Comparison of ENCODE assay signal across 19 cellular contexts in genomic region chr2:177998006-177998405, GRCh38.
DNase-seq lines count a peak whose midpoint lies in the region; ATAC-seq and TF ChIP-seq lines count a peak whose summit lies in the region.
"Had no signal": no experiment of that assay in that cellular context is flagged by ENCODE, and none has a peak within 500 bp of the region (broad histone marks: within the 10 kb centered on the region; RNA-seq: fewer than 3 reads in every experiment).

No MANE protein-coding gene starts in this region.

- no peak overlapping the region for H3K23ac ChIP-seq in mesenchymal stem cell (ENCODE audit: low read length in 2 of 2)

- no peak overlapping the region for H2AK5ac ChIP-seq in mesenchymal stem cell (ENCODE audit: low read length, severe bottlenecking)

- H3K79me1 ChIP-seq in mesenchymal stem cell (replicated peaks; ENCODE audit: low read length, poor library complexity, severe bottlenecking), result no peaks in the 10 kb centered on the region

- H3K4ac ChIP-seq in mesenchymal stem cell (ENCODE audit: low read depth in 1 of 2, low read length in 2 of 2), result no peak overlapping the region

- no peak for TF ChIP-seq CTCF in AG09309 (IDR thresholded peaks at IDR 0.05; ENCODE audit: control insufficient read depth, insufficient read depth, low read depth, low read length, missing control alignments)
- TF ChIP-seq CTCF in choroid plexus epithelial cell (conservative IDR thresholded peaks at IDR 0.05; ENCODE audit: low read depth, low read length), result no peak
- no peak for TF ChIP-seq CTCF in Caco-2 (IDR thresholded peaks at IDR 0.05; ENCODE audit: insufficient read depth in 1 of 2, low read depth in 1 of 2, low read length in 1 of 2, severe bottlenecking in 1 of 2, unreplicated experiment in 1 of 2)
- TF ChIP-seq CTCF in heart left ventricle (IDR thresholded peaks at IDR 0.05), result no peak

- H3K27me3 Mint-ChIP-seq in Caco-2 (ENCODE audit: insufficient read depth, unreplicated experiment), result peaks cover 12% of the 10 kb centered on the region
- peaks cover 7 to 18% of the 10 kb centered on the region in 2 donors for H3K27me3 Mint-ChIP-seq in effector memory CD8-positive, alpha-beta T cell

- H3K27me3 ChIP-seq in mesenchymal stem cell (ENCODE audit: control insufficient read depth in 1 of 2, insufficient read depth in 1 of 2, low read length in 2 of 2) (no peaks in the 10 kb centered on the region), Caco-2 (replicated peaks; ENCODE audit: control insufficient read depth, insufficient read depth, low read length) (no peaks in the 10 kb centered on the region), heart left ventricle (no peaks in the 10 kb centered on the region)
- H3K27me3 ChIP-seq: adrenal gland, thyroid gland had no signal

- 0% methylated on average over 1 of the region's 2 CpGs for WGBS in mesenchymal stem cell
- WGBS in heart left ventricle, 4 donors, result 55 to 76% (median 67%) methylated on average over 2 of the region's 2 CpGs

- DNase-seq in AG09309 (ENCODE audit: low read depth), result peak; percentile 60
- DNase-seq in M059J (ENCODE audit: low read depth), result peak; percentile 73
- DNase-seq in choroid plexus epithelial cell (ENCODE audit: low read depth), result peak; percentile 23
- peak; percentile 84 for DNase-seq in mesenchymal stem cell
- DNase-seq in Caco-2, result no peak
- no peak for DNase-seq in heart left ventricle
- DNase-seq in activated T-cell treated with anti-CD3 and anti-CD28 coated beads for 4 hours, result no peak
- no peak for DNase-seq in effector memory CD8-positive, alpha-beta T cell
- DNase-seq: activated T-cell treated with anti-CD3 and anti-CD28 coated beads, Interleukin-2, amount 50 U/mL, for 72 hours; adrenal gland; lower lobe of right lung; NCI-H1105; nephron progenitor cell; stimulated activated CD4-positive, alpha-beta T cell treated with anti-CD3 and anti-CD28 coated beads, Interleukin-2, amount 100 ng/mL, for 48 hours; stimulated activated CD8-positive, alpha-beta memory T cell treated with anti-CD3 and anti-CD28 coated beads, Interleukin-4, amount 100 ng/mL, for 48 hours; T1000; thyroid gland had no signal

- H3K4me2 ChIP-seq in mesenchymal stem cell (ENCODE audit: low read length, poor library complexity, severe bottlenecking), result no peak overlapping the region

- no peak overlapping the region for H4K91ac ChIP-seq in mesenchymal stem cell (ENCODE audit: low read length)

- CTCF ChIA-PET in Caco-2 (lab: Charles Lee), result no interaction called here

- H3K27ac Mint-ChIP-seq in Caco-2 (ENCODE audit: unreplicated experiment), result no peak overlapping the region
- H3K27ac Mint-ChIP-seq in effector memory CD8-positive, alpha-beta T cell, result no peak overlapping the region
- H3K27ac Mint-ChIP-seq: activated T-cell treated with anti-CD3 and anti-CD28 coated beads, Interleukin-2, amount 50 U/mL, for 72 hours; B cell; nephron progenitor cell had no signal

- H3K4me1 ChIP-seq in mesenchymal stem cell (ENCODE audit: control insufficient read depth, insufficient read depth, low read depth, low read length) (peaks cover 3% of the 10 kb centered on the region), Caco-2 (no peaks in the 10 kb centered on the region), heart left ventricle (no peaks in the 10 kb centered on the region)
- H3K4me1 ChIP-seq: adrenal gland, lower lobe of right lung had no signal

- no peak overlapping the region for H2BK5ac ChIP-seq in mesenchymal stem cell (ENCODE audit: low read depth, low read length, poor library complexity, severe bottlenecking)

- H2BK120ac ChIP-seq in mesenchymal stem cell (ENCODE audit: low read depth, low read length), result no peak overlapping the region

- no peak for TF ChIP-seq POLR2A in heart left ventricle (IDR thresholded peaks at IDR 0.05)

- no TSS peak for BruUV-seq in Caco-2 (replicated peaks; lab: Mats Ljungman, UMichigan)

- H3K4me1 Mint-ChIP-seq in Caco-2 (ENCODE audit: low read depth, unreplicated experiment), result no peaks in the 10 kb centered on the region
- H3K4me1 Mint-ChIP-seq in effector memory CD8-positive, alpha-beta T cell (ENCODE audit: low read depth in 2 of 2), result no peaks in the 10 kb centered on the region
- H3K4me1 Mint-ChIP-seq: B cell, nephron progenitor cell had no signal

- H2AFZ ChIP-seq in mesenchymal stem cell (ENCODE audit: low read depth, low read length), result no peak overlapping the region

- no peaks in the 10 kb centered on the region for H3K9me3 ChIP-seq in mesenchymal stem cell (ENCODE audit: control insufficient read depth, low read length)
- H3K9me3 ChIP-seq in Caco-2, result no peaks in the 10 kb centered on the region
- H3K9me3 ChIP-seq in heart left ventricle, result no peaks in the 10 kb centered on the region
- H3K9me3 ChIP-seq: adrenal gland, lower lobe of right lung, thyroid gland had no signal

- POLR2A ChIA-PET in Caco-2 (lab: Charles Lee), result no interaction called here

- H4K8ac ChIP-seq in mesenchymal stem cell (ENCODE audit: low read length), result peak overlapping the region; percentile 69

- no peak overlapping the region for H3K4me3 Mint-ChIP-seq in Caco-2 (ENCODE audit: unreplicated experiment)
- no peak overlapping the region for H3K4me3 Mint-ChIP-seq in effector memory CD8-positive, alpha-beta T cell
- H3K4me3 Mint-ChIP-seq: activated T-cell treated with anti-CD3 and anti-CD28 coated beads, Interleukin-2, amount 50 U/mL, for 72 hours; B cell; nephron progenitor cell had no signal

- no peaks in the 10 kb centered on the region for H3K36me3 Mint-ChIP-seq in Caco-2 (ENCODE audit: insufficient read depth, unreplicated experiment)
- H3K36me3 Mint-ChIP-seq in effector memory CD8-positive, alpha-beta T cell (ENCODE audit: insufficient read depth), result no peaks in the 10 kb centered on the region

- peak overlapping the region; percentile 96 for H3K27ac ChIP-seq in mesenchymal stem cell (ENCODE audit: low read length, poor library complexity, severe bottlenecking)
- no peak overlapping the region for H3K27ac ChIP-seq in heart left ventricle
- H3K27ac ChIP-seq: adrenal gland, lower lobe of right lung, thyroid gland had no signal

- ATAC-seq in heart left ventricle, result no peak
- ATAC-seq in effector memory CD8-positive, alpha-beta T cell (replicated peaks), result no peak
- ATAC-seq: activated T-cell treated with anti-CD3 and anti-CD28 coated beads, Interleukin-2, amount 50 U/mL, for 72 hours; HCT116; lower lobe of right lung had no signal

- H2BK15ac ChIP-seq in mesenchymal stem cell (ENCODE audit: low read depth, poor library complexity, severe bottlenecking), result no peak overlapping the region

- H3K18ac ChIP-seq in mesenchymal stem cell (ENCODE audit: low read depth in 1 of 2, low read length in 2 of 2), result peak overlapping the region in 1 of 2 experiments; percentile 70

- intact Hi-C loops in Caco-2 (cut with micrococcal nuclease; ENCODE audit: unreplicated experiment), result no loop called here
- intact Hi-C loops in heart left ventricle (cut with DNase I), result no loop called here

- H3K36me3 ChIP-seq in mesenchymal stem cell (ENCODE audit: control insufficient read depth in 1 of 2, insufficient read depth in 2 of 2, low read depth in 1 of 2, low read length in 2 of 2), result no peaks in the 10 kb centered on the region
- H3K36me3 ChIP-seq in Caco-2 (ENCODE audit: control insufficient read depth, insufficient read depth, low read length), result no peaks in the 10 kb centered on the region
- H3K36me3 ChIP-seq in heart left ventricle, result no peaks in the 10 kb centered on the region
- H3K36me3 ChIP-seq: adrenal gland, lower lobe of right lung, thyroid gland had no signal

- H3K4me3 ChIP-seq in AG09309 (ENCODE audit: control insufficient read depth, low read depth, low read length), result no peak overlapping the region
- no peak overlapping the region for H3K4me3 ChIP-seq in choroid plexus epithelial cell (ENCODE audit: low read depth, low read length)
- peak overlapping the region in 1 of 2 experiments; percentile 29 for H3K4me3 ChIP-seq in mesenchymal stem cell (ENCODE audit: insufficient read depth in 1 of 2, low read depth in 1 of 2, low read length in 2 of 2)
- H3K4me3 ChIP-seq in Caco-2 (ENCODE audit: low read depth, low read length), result no peak overlapping the region
- H3K4me3 ChIP-seq in heart left ventricle, result no peak overlapping the region
- H3K4me3 ChIP-seq: adrenal gland, lower lobe of right lung, thyroid gland had no signal

- no peak overlapping the region for H3K9ac ChIP-seq in mesenchymal stem cell (ENCODE audit: low read length)

- H3K14ac ChIP-seq in mesenchymal stem cell (ENCODE audit: low read length in 2 of 2), result no peak overlapping the region

- no peak overlapping the region for H2BK12ac ChIP-seq in mesenchymal stem cell (ENCODE audit: low read length in 2 of 2)

- H3K9me3 Mint-ChIP-seq in Caco-2 (ENCODE audit: unreplicated experiment), result no peaks in the 10 kb centered on the region
- H3K9me3 Mint-ChIP-seq in effector memory CD8-positive, alpha-beta T cell, result no peaks in the 10 kb centered on the region
- H3K9me3 Mint-ChIP-seq: activated T-cell treated with anti-CD3 and anti-CD28 coated beads, Interleukin-2, amount 50 U/mL, for 72 hours; nephron progenitor cell had no signal

Comparison
In these comparisons a context has a peak if more than half of its experiments do, and no peak if none do; other contexts are left out.
1. DNase-seq: peak in AG09309 (single experiment), M059J (single experiment), choroid plexus epithelial cell (single experiment) and mesenchymal stem cell (single experiment); none in Caco-2 (0 of 2), heart left ventricle (0 of 5), activated T-cell treated with anti-CD3 and anti-CD28 coated beads for 4 hours (single experiment) and effector memory CD8-positive, alpha-beta T cell (0 of 3).